ENCODE assay signal across 2 cellular contexts in the genomic region with DNA sequence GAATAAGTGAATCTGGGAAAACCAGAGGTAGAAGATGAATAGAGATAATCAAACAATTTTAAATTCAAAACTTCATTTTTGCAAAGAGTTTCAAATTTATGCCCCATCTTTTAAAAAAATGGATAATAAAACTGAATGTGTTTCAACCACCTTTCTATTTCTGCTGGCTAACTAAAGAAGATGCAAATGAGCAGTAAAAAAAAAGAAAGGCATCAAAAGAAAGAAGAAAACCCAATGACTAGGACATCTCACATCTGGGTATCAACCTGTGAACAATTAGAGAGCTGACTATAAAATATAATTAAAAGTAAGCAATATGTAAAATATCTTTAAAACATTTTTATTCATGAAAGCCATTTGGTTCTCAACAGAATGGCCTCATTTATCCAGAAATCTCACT.
TF ChIP-seq lines count a peak whose summit lies in the region.

No MANE protein-coding gene starts in this region.

TF ChIP-seq in GM12878, 131 proteins besides CTCF, POLR2A, EP300 and RAD21:
- TF ChIP-seq ZNF384 (IDR thresholded peaks at IDR 0.05; ENCODE audit: borderline replicate concordance, low read depth, low read length) (peak; percentile 58), BRCA1 (IDR thresholded peaks at IDR 0.05; ENCODE audit: low read depth, low read length) (no peak), NR2C1 (IDR thresholded peaks at IDR 0.05) (0 out of 2 replicates have a peak, but pooled peaks have one; percentile 13)
TF ChIP-seq in GM12878: peak in this region for 2.

TF ChIP-seq in neural cell, 6 proteins besides CTCF, POLR2A, EP300 and RAD21:
- TF ChIP-seq SMC3 (conservative IDR thresholded peaks at IDR 0.05; ENCODE audit: poor library complexity) (no peak), POLR2AphosphoS5 (IDR thresholded peaks at IDR 0.05) (no peak), TAF1 (IDR thresholded peaks at IDR 0.05; ENCODE audit: low read depth) (no peak), EZH2 (IDR thresholded peaks at IDR 0.05; ENCODE audit: borderline replicate concordance, insufficient read depth, low read length, poor library complexity, severe bottlenecking) (no peak), MXI1 (conservative IDR thresholded peaks at IDR 0.05; ENCODE audit: poor library complexity, severe bottlenecking) (no peak)
- TF ChIP-seq, protein P1, sequence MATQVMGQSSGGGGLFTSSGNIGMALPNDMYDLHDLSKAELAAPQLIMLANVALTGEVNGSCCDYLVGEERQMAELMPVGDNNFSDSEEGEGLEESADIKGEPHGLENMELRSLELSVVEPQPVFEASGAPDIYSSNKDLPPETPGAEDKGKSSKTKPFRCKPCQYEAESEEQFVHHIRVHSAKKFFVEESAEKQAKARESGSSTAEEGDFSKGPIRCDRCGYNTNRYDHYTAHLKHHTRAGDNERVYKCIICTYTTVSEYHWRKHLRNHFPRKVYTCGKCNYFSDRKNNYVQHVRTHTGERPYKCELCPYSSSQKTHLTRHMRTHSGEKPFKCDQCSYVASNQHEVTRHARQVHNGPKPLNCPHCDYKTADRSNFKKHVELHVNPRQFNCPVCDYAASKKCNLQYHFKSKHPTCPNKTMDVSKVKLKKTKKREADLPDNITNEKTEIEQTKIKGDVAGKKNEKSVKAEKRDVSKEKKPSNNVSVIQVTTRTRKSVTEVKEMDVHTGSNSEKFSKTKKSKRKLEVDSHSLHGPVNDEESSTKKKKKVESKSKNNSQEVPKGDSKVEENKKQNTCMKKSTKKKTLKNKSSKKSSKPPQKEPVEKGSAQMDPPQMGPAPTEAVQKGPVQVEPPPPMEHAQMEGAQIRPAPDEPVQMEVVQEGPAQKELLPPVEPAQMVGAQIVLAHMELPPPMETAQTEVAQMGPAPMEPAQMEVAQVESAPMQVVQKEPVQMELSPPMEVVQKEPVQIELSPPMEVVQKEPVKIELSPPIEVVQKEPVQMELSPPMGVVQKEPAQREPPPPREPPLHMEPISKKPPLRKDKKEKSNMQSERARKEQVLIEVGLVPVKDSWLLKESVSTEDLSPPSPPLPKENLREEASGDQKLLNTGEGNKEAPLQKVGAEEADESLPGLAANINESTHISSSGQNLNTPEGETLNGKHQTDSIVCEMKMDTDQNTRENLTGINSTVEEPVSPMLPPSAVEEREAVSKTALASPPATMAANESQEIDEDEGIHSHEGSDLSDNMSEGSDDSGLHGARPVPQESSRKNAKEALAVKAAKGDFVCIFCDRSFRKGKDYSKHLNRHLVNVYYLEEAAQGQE (IDR thresholded peaks at IDR 0.05; ENCODE audit: borderline replicate concordance), result no peak
